8 cellular contexts compared by ENCODE assay signal in genomic region chr19:41398042-41398403, GRCh38. TPM values are rescaled to one million over a fixed set of nuclear protein-coding genes. Genes with fewer than 3 reads are reported as not detected.
DNase-seq lines count a peak whose midpoint lies in the region; ATAC-seq and TF ChIP-seq lines count a peak whose summit lies in the region.

No MANE protein-coding gene starts in this region.

- peak overlapping the region; percentile 98 for H3K27ac Mint-ChIP-seq in T-helper 2 cell treated with Interferon-gamma antibody and Interleukin-4, amounts not matched to agents 5 μg/mL and 100 μg/mL, for 36 hours
- peak overlapping the region; percentile 99 for H3K27ac Mint-ChIP-seq in activated naive CD8-positive, alpha-beta T cell treated with anti-CD3 and anti-CD28 coated beads for 36 hours

- no peak for TF ChIP-seq CTCF in kidney epithelial cell (IDR thresholded peaks at IDR 0.05; ENCODE audit: insufficient read depth, low read length, poor library complexity, severe bottlenecking)
- TF ChIP-seq CTCF in thoracic aorta (IDR thresholded peaks at IDR 0.05): no peak

- no peaks in the 10 kb centered on the region for H3K27me3 ChIP-seq in kidney epithelial cell (ENCODE audit: control insufficient read depth, insufficient read depth, low read length)
- H3K27me3 ChIP-seq in thoracic aorta (replicated peaks; ENCODE audit: insufficient read depth): no peaks in the 10 kb centered on the region

- ATAC-seq in thoracic aorta (ENCODE audit: insufficient number of reproducible peaks, low FRiP score, low read depth) (no peak), HG03175 (IDR thresholded peaks at IDR 0.05; ENCODE audit: unreplicated experiment) (no peak), GM19397 (IDR thresholded peaks at IDR 0.05; ENCODE audit: unreplicated experiment) (no peak)

- no peak for DNase-seq in T-helper 2 cell treated with Interferon-gamma antibody and Interleukin-4, amounts not matched to agents 5 μg/mL and 100 μg/mL, for 36 hours (ENCODE audit: low spot score)
- DNase-seq in T-helper 2 cell: no peak
- DNase-seq in activated naive CD8-positive, alpha-beta T cell treated with anti-CD3 and anti-CD28 coated beads for 36 hours: no peak
- DNase-seq in kidney epithelial cell (ENCODE audit: low read depth): no peak
- no peak for DNase-seq in thoracic aorta (ENCODE audit: low spot score)
- DNase-seq in NCI-H446 (lab: John Stamatoyannopoulos, UW): no peak

- H3K36me3 Mint-ChIP-seq in T-helper 2 cell treated with Interferon-gamma antibody and Interleukin-4, amounts not matched to agents 5 μg/mL and 100 μg/mL, for 36 hours (ENCODE audit: low read depth): peaks cover 5% of the 10 kb centered on the region
- peaks cover 15% of the 10 kb centered on the region for H3K36me3 Mint-ChIP-seq in activated naive CD8-positive, alpha-beta T cell treated with anti-CD3 and anti-CD28 coated beads for 36 hours

- peak overlapping the region; percentile 74 for H3K4me3 ChIP-seq in kidney epithelial cell (ENCODE audit: low read depth, low read length)
- peak overlapping the region; percentile 95 for H3K4me3 ChIP-seq in thoracic aorta

- H3K27me3 Mint-ChIP-seq in T-helper 2 cell treated with Interferon-gamma antibody and Interleukin-4, amounts not matched to agents 5 μg/mL and 100 μg/mL, for 36 hours (ENCODE audit: low read depth): no peaks in the 10 kb centered on the region
- no peaks in the 10 kb centered on the region for H3K27me3 Mint-ChIP-seq in activated naive CD8-positive, alpha-beta T cell treated with anti-CD3 and anti-CD28 coated beads for 36 hours

- peaks cover 13 to 17% of the 10 kb centered on the region in 2 donors for H3K4me1 ChIP-seq in thoracic aorta (ENCODE audit: control insufficient read depth in 1 of 2, low read depth in 2 of 2)

- no peaks in the 10 kb centered on the region for H3K9me3 Mint-ChIP-seq in T-helper 2 cell treated with Interferon-gamma antibody and Interleukin-4, amounts not matched to agents 5 μg/mL and 100 μg/mL, for 36 hours
- H3K9me3 Mint-ChIP-seq in activated naive CD8-positive, alpha-beta T cell treated with anti-CD3 and anti-CD28 coated beads for 36 hours: no peaks in the 10 kb centered on the region

- H3K27ac ChIP-seq in thoracic aorta: peak overlapping the region; percentile 83 to 92

- no peaks in the 10 kb centered on the region for H3K9me3 ChIP-seq in thoracic aorta

- H3K4me3 Mint-ChIP-seq in T-helper 2 cell treated with Interferon-gamma antibody and Interleukin-4, amounts not matched to agents 5 μg/mL and 100 μg/mL, for 36 hours: peak overlapping the region; percentile 97
- peak overlapping the region; percentile 98 for H3K4me3 Mint-ChIP-seq in activated naive CD8-positive, alpha-beta T cell treated with anti-CD3 and anti-CD28 coated beads for 36 hours

- H3K36me3 ChIP-seq in kidney epithelial cell (ENCODE audit: control insufficient read depth, insufficient read depth, low read length) (no peaks in the 10 kb centered on the region), thoracic aorta (no peaks in the 10 kb centered on the region)

- H3K4me1 Mint-ChIP-seq in T-helper 2 cell treated with Interferon-gamma antibody and Interleukin-4, amounts not matched to agents 5 μg/mL and 100 μg/mL, for 36 hours (ENCODE audit: low read depth): peaks cover 27% of the 10 kb centered on the region
- peaks cover 42% of the 10 kb centered on the region for H3K4me1 Mint-ChIP-seq in activated naive CD8-positive, alpha-beta T cell treated with anti-CD3 and anti-CD28 coated beads for 36 hours

RNA-seq across cellular contexts. Expression of gene BCKDHA, which starts 0.4 kb away (rescaled TPM):
- total RNA-seq in activated naive CD8-positive, alpha-beta T cell treated with anti-CD3 and anti-CD28 coated beads for 36 hours: 10 to 100 TPM; 21.3 to 28.0 TPM
- 49.5 and 51.5 TPM in 2 replicates for total RNA-seq in kidney epithelial cell
- 10 to 100 TPM; 18.5 to 35.9 TPM for total RNA-seq in thoracic aorta

RNA-seq across cellular contexts. Expression of gene EXOSC5, which starts 0.9 kb away (rescaled TPM):
- total RNA-seq in activated naive CD8-positive, alpha-beta T cell treated with anti-CD3 and anti-CD28 coated beads for 36 hours: 10 to 100 TPM; 43.5 to 44.6 TPM
- 27.0 and 31.6 TPM in 2 replicates for total RNA-seq in kidney epithelial cell
- total RNA-seq in thoracic aorta: 10 to 100 TPM in 1 of 2 donors, 1 to 10 TPM in 1; 7.1 to 16.9 TPM

RNA-seq across cellular contexts. Expression of gene TMEM91, which starts 21.7 kb away (rescaled TPM):
- total RNA-seq in activated naive CD8-positive, alpha-beta T cell treated with anti-CD3 and anti-CD28 coated beads for 36 hours: 1 to 10 TPM; 4.0 to 4.5 TPM
- total RNA-seq in kidney epithelial cell (1.6 and 4.6 TPM in 2 replicates), thoracic aorta (10 to 100 TPM; 20.0 to 44.0 TPM)

RNA-seq across cellular contexts. Expression of gene B3GNT8, which starts 29.2 kb away (rescaled TPM):
- total RNA-seq in activated naive CD8-positive, alpha-beta T cell treated with anti-CD3 and anti-CD28 coated beads for 36 hours: under 1 TPM; 0.10 to 0.48 TPM
- total RNA-seq in kidney epithelial cell: 1.2 and 2.7 TPM in 2 replicates
- 1 to 10 TPM; 4.0 to 4.2 TPM for total RNA-seq in thoracic aorta

RNA-seq across cellular contexts. Expression of gene B9D2, which starts 34.1 kb away (rescaled TPM):
- 1 to 10 TPM; 6.4 to 8.1 TPM for total RNA-seq in activated naive CD8-positive, alpha-beta T cell treated with anti-CD3 and anti-CD28 coated beads for 36 hours
- total RNA-seq in kidney epithelial cell (4.5 and 5.7 TPM in 2 replicates), thoracic aorta (1 to 10 TPM; 1.2 to 4.0 TPM)
